Comparison of ENCODE assay signal across 1 cellular context in genomic region chr10:43648392-43649148, GRCh38.
TF ChIP-seq lines count a peak whose summit lies in the region.

A gene with protein sequence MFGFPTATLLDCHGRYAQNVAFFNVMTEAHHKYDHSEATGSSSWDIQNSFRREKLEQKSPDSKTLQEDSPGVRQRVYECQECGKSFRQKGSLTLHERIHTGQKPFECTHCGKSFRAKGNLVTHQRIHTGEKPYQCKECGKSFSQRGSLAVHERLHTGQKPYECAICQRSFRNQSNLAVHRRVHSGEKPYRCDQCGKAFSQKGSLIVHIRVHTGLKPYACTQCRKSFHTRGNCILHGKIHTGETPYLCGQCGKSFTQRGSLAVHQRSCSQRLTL (minus strand): TSS chr10:43648881. CDS start chr10:43646133, 2,748 bp downstream.

TF ChIP-seq in K562, 482 proteins besides CTCF, POLR2A, EP300 and RAD21 (continued from another document):
- TF ChIP-seq ZNF311 (CRISPR knock-in tag; IDR thresholded peaks at IDR 0.05) (no peak), ZNF583 (CRISPR knock-in tag; IDR thresholded peaks at IDR 0.05) (no peak), ZNF384 (IDR thresholded peaks at IDR 0.05; ENCODE audit: low read depth, low read length) (no peak), SAFB (IDR thresholded peaks at IDR 0.05; ENCODE audit: borderline replicate concordance, low read depth, low read length) (no peak), UBTF (IDR thresholded peaks at IDR 0.05; ENCODE audit: borderline replicate concordance in 1 of 2, low read depth in 2 of 2, low read length in 2 of 2) (peak; percentile 56 to 71; a peak in 3 of 4 replicates), ZFP91 (CRISPR knock-in tag; IDR thresholded peaks at IDR 0.05) (no peak), GABPA (tag; conservative IDR thresholded peaks at IDR 0.05; ENCODE audit: low read depth) (peak; percentile 60; the same call in 1 of the 2 replicates), HEY1 (CRISPR knock-in tag; IDR thresholded peaks at IDR 0.05; ENCODE audit: borderline replicate concordance) (no peak), ELF2 (CRISPR knock-in tag; IDR thresholded peaks at IDR 0.05) (no peak), ARID1B (IDR thresholded peaks at IDR 0.05) (no peak), AFF4 (CRISPR knock-in tag; IDR thresholded peaks at IDR 0.05) (peak; percentile 73; the same call in 1 of the 2 replicates), BRF2 (IDR thresholded peaks at IDR 0.05; ENCODE audit: borderline replicate concordance, insufficient read depth, insufficient read length) (no peak), MAFG (tag; conservative IDR thresholded peaks at IDR 0.05) (no peak), SMAD4 (CRISPR knock-in tag; conservative IDR thresholded peaks at IDR 0.05) (peak; percentile 81), PYGO2 (tag; IDR thresholded peaks at IDR 0.05) (no peak), ZNF41 (CRISPR knock-in tag; conservative IDR thresholded peaks at IDR 0.05) (no peak), KDM5B (IDR thresholded peaks at IDR 0.05; ENCODE audit: insufficient replicate concordance, low read depth, low read length) (peak; percentile 42), MEF2D (tag; conservative IDR thresholded peaks at IDR 0.05; ENCODE audit: low read depth) (no peak), HNRNPL (IDR thresholded peaks at IDR 0.05; ENCODE audit: low read depth, low read length) (peak; percentile 64), NEUROD1 (IDR thresholded peaks at IDR 0.05; ENCODE audit: borderline replicate concordance, low read depth, low read length, partially characterized antibody) (peak; percentile 8), NFIC (IDR thresholded peaks at IDR 0.05) (peak; percentile 45)
- TF ChIP-seq, protein P1, sequence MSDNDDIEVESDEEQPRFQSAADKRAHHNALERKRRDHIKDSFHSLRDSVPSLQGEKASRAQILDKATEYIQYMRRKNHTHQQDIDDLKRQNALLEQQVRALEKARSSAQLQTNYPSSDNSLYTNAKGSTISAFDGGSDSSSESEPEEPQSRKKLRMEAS (CRISPR knock-in tag; IDR thresholded peaks at IDR 0.05): 0 out of 2 replicates have a peak, but pooled peaks have one; percentile 29
- TF ChIP-seq, protein P2, sequence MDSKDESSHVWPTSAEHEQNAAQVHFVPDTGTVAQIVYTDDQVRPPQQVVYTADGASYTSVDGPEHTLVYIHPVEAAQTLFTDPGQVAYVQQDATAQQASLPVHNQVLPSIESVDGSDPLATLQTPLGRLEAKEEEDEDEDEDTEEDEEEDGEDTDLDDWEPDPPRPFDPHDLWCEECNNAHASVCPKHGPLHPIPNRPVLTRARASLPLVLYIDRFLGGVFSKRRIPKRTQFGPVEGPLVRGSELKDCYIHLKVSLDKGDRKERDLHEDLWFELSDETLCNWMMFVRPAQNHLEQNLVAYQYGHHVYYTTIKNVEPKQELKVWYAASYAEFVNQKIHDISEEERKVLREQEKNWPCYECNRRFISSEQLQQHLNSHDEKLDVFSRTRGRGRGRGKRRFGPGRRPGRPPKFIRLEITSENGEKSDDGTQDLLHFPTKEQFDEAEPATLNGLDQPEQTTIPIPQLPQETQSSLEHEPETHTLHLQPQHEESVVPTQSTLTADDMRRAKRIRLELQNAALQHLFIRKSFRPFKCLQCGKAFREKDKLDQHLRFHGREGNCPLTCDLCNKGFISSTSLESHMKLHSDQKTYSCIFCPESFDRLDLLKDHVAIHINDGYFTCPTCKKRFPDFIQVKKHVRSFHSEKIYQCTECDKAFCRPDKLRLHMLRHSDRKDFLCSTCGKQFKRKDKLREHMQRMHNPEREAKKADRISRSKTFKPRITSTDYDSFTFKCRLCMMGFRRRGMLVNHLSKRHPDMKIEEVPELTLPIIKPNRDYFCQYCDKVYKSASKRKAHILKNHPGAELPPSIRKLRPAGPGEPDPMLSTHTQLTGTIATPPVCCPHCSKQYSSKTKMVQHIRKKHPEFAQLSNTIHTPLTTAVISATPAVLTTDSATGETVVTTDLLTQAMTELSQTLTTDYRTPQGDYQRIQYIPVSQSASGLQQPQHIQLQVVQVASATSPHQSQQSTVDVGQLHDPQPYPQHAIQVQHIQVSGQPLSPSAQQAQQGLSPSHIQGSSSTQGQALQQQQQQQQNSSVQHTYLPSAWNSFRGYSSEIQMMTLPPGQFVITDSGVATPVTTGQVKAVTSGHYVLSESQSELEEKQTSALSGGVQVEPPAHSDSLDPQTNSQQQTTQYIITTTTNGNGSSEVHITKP (IDR thresholded peaks at IDR 0.05; ENCODE audit: partially characterized antibody): no peak
- TF ChIP-seq, protein P3, sequence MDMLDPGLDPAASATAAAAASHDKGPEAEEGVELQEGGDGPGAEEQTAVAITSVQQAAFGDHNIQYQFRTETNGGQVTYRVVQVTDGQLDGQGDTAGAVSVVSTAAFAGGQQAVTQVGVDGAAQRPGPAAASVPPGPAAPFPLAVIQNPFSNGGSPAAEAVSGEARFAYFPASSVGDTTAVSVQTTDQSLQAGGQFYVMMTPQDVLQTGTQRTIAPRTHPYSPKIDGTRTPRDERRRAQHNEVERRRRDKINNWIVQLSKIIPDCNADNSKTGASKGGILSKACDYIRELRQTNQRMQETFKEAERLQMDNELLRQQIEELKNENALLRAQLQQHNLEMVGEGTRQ (CRISPR knock-in tag; IDR thresholded peaks at IDR 0.05): no peak; the same call in 1 of the 2 replicates
- TF ChIP-seq, protein P4, sequence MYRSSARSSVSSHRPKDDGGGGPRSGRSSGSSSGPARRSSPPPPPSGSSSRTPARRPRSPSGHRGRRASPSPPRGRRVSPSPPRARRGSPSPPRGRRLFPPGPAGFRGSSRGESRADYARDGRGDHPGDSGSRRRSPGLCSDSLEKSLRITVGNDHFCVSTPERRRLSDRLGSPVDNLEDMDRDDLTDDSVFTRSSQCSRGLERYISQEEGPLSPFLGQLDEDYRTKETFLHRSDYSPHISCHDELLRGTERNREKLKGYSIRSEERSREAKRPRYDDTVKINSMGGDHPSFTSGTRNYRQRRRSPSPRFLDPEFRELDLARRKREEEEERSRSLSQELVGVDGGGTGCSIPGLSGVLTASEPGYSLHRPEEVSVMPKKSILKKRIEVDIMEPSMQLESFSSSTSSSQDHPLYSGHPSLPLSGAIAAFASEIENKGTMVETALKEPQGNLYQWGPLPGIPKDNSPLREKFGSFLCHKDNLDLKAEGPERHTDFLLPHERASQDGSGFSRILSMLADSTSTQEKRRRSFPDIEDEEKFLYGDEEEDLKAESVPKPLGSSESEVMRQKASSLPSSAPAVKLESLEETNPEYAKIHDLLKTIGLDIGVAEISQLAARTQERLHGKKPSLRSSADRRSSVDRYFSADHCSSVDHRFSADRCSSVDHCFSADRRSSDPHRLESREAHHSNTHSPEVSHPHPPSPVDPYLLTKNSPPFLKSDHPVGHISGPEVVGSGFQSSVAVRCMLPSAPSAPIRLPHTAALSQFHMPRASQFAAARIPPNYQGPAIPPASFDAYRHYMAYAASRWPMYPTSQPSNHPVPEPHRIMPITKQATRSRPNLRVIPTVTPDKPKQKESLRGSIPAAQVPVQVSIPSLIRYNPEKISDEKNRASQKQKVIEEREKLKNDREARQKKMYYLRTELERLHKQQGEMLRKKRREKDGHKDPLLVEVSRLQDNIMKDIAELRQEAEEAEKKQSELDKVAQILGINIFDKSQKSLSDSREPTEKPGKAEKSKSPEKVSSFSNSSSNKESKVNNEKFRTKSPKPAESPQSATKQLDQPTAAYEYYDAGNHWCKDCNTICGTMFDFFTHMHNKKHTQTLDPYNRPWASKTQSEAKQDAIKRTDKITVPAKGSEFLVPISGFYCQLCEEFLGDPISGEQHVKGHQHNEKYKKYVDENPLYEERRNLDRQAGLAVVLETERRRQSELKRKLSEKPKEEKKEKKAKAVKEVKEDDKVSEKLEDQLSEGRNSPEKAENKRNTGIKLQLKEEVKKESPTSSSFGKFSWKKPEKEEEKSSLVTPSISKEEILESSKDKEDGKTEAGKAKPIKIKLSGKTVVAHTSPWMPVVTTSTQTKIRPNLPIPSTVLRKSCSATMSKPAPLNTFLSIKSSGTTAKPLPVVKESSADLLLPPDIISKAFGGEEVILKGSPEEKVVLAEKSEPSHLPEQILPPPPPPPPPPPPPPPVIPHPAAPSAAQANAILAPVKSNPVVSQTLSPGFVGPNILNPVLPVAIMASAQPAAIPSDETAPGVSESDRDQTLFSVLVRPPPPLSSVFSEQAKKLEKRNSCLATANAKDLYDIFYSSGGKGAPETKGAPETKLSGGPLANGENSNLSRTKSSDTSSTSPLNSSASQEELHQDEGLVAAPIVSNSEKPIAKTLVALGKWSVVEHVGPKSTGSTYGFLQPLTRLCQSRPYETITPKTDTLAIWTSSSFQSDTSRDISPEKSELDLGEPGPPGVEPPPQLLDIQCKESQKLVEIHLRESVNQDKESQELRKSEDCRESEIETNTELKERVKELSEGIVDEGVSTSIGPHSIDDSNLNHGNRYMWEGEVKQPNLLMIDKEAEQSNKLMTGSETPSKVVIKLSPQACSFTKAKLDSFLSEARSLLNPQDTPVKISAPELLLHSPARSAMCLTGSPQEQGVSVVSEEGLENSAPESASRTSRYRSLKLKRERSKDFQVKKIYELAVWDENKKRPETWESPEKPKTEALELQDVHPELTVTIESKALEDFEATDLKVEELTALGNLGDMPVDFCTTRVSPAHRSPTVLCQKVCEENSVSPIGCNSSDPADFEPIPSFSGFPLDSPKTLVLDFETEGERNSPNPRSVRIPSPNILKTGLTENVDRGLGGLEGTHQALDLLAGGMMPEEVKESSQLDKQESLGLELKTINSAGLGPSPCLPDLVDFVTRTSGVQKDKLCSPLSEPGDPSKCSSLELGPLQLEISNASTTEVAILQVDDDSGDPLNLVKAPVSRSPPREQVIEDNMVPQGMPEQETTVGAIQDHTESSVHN (IDR thresholded peaks at IDR 0.05; ENCODE audit: borderline replicate concordance in 1 of 2, low read depth in 1 of 2): no peak
